In the genomic region with DNA sequence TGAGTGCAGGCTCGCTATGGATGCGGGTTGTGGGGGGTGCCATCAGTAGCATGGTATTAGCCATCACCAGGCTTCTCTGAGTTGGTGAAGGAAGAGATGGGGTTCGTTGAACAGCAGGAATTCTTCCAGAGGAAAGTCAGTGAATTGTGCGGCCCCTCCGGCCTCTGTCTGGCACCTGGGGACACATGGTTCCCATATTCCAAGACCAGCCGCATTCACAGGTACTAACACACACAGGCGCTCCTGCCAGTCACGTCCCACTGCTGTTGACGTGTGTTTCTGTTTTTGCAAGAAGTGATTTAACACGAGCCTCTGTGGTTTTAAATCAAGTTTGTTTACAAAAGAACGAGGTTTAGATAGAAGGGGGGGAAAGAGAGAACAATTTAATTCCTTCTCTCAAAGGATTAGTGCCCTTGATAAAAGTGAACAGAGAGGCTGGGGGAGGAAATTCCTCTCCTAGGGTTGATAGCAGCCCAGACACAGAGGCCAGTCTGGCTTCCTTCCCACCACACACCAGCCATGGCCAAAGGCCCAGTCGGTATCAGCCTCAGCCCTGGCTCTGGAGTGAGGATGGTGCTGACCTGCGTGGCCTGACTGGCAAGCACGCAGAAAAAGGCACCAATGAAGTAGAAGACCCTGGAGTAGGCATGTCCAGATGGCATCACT, we compare ENCODE assay signal across 24 cellular contexts.
DNase-seq lines count a peak whose midpoint lies in the region; ATAC-seq and TF ChIP-seq lines count a peak whose summit lies in the region.
"Had no signal": no experiment of that assay in that cellular context is flagged by ENCODE, and none has a peak within 500 bp of the region (broad histone marks: within the 10 kb centered on the region; RNA-seq: fewer than 3 reads in every experiment).

No MANE protein-coding gene starts in this region.

- no peak overlapping the region for H3K4ac ChIP-seq in mesenchymal stem cell (ENCODE audit: low read depth in 1 of 2, low read length in 2 of 2)

- H3K36me3 ChIP-seq in GM23248 (ENCODE audit: low read depth) (no peaks in the 10 kb centered on the region), mesenchymal stem cell (ENCODE audit: control insufficient read depth in 1 of 2, insufficient read depth in 2 of 2, low read depth in 1 of 2, low read length in 2 of 2) (no peaks in the 10 kb centered on the region), spleen (no peaks in the 10 kb centered on the region)
- H3K36me3 ChIP-seq: Peyer's patch had no signal

- intact Hi-C loops in spleen (cut with DNase I; ENCODE audit: low total_unique reads), result no loop called here

- no peaks in the 10 kb centered on the region for H3K79me2 ChIP-seq in GM23248 (ENCODE audit: insufficient read depth)

- no peak for TF ChIP-seq POLR2A in spleen (IDR thresholded peaks at IDR 0.05)

- peaks cover 16% of the 10 kb centered on the region; the same call in 1 of the 2 replicates for H3F3A ChIP-seq in GM23248 (ENCODE audit: insufficient read depth)

- H3K9me2 ChIP-seq in GM23248 (ENCODE audit: insufficient read depth), result no peaks in the 10 kb centered on the region

- H3K27ac Mint-ChIP-seq in activated T-cell treated with anti-CD3 and anti-CD28 coated beads, Interleukin-2, amount 50 U/mL, for 72 hours, result no peak overlapping the region
- H3K27ac Mint-ChIP-seq: activated naive CD8-positive, alpha-beta T cell treated with anti-CD3 and anti-CD28 coated beads for 36 hours; activated T-cell treated with anti-CD3 and anti-CD28 coated beads, Interleukin-2, amount 50 U/mL, for 24 hours had no signal

- H3K79me1 ChIP-seq in mesenchymal stem cell (replicated peaks; ENCODE audit: low read length, poor library complexity, severe bottlenecking), result no peaks in the 10 kb centered on the region

- H4K8ac ChIP-seq in mesenchymal stem cell (ENCODE audit: low read length), result peak overlapping the region; percentile 7

- H3K9ac ChIP-seq in GM23248 (no peak overlapping the region), mesenchymal stem cell (ENCODE audit: low read length) (no peak overlapping the region)
- H3K9ac ChIP-seq: KMS-11 had no signal

- no peak for TF ChIP-seq CTCF in spleen (IDR thresholded peaks at IDR 0.05 in 8 of 11, conservative IDR thresholded peaks at IDR 0.05 in 3 of 11)

- peaks cover 4 to 5% of the 10 kb centered on the region in 2 donors for H3K9me3 Mint-ChIP-seq in activated T-cell treated with anti-CD3 and anti-CD28 coated beads, Interleukin-2, amount 50 U/mL, for 72 hours
- H3K9me3 Mint-ChIP-seq: activated naive CD8-positive, alpha-beta T cell treated with anti-CD3 and anti-CD28 coated beads for 36 hours; activated T-cell treated with anti-CD3 and anti-CD28 coated beads, Interleukin-2, amount 50 U/mL, for 24 hours had no signal

- no peaks in the 10 kb centered on the region for H4K20me1 ChIP-seq in GM23248 (ENCODE audit: insufficient read depth)

- in situ Hi-C loops in GM23248 (cut with MboI), result no loop called here

- H3K14ac ChIP-seq in mesenchymal stem cell (ENCODE audit: low read length in 2 of 2), result no peak overlapping the region

- H2BK15ac ChIP-seq in mesenchymal stem cell (ENCODE audit: low read depth, poor library complexity, severe bottlenecking), result no peak overlapping the region

- no peak overlapping the region for H4K91ac ChIP-seq in mesenchymal stem cell (ENCODE audit: low read length)

- H3K4me1 ChIP-seq in GM23248 (ENCODE audit: insufficient read depth), result peaks cover 33% of the 10 kb centered on the region
- H3K4me1 ChIP-seq in mesenchymal stem cell (ENCODE audit: control insufficient read depth, insufficient read depth, low read depth, low read length), result peaks cover 6% of the 10 kb centered on the region
- H3K4me1 ChIP-seq in spleen, result peaks cover 0 to 13% (median 0%) of the 10 kb centered on the region in 6 donors

- ATAC-seq in GM18858 (IDR thresholded peaks at IDR 0.05; ENCODE audit: unreplicated experiment), result no peak
- ATAC-seq in activated T-cell treated with anti-CD3 and anti-CD28 coated beads, Interleukin-2, amount 50 U/mL, for 72 hours (replicated peaks in 1 of 2), result no peak
- ATAC-seq: GM12878 had no signal

- H3K18ac ChIP-seq in mesenchymal stem cell (ENCODE audit: low read depth in 1 of 2, low read length in 2 of 2), result peak overlapping the region in 1 of 2 experiments; percentile 13

- no peaks in the 10 kb centered on the region for H3K4me1 Mint-ChIP-seq in activated T-cell treated with anti-CD3 and anti-CD28 coated beads, Interleukin-2, amount 50 U/mL, for 72 hours (ENCODE audit: low read depth)
- H3K4me1 Mint-ChIP-seq: activated naive CD8-positive, alpha-beta T cell treated with anti-CD3 and anti-CD28 coated beads for 36 hours had no signal

- H3K4me3 ChIP-seq in GM23248 (no peak overlapping the region), mesenchymal stem cell (ENCODE audit: insufficient read depth in 1 of 2, low read depth in 1 of 2, low read length in 2 of 2) (no peak overlapping the region), spleen (no peak overlapping the region)
- H3K4me3 ChIP-seq: GM12878, Peyer's patch had no signal

- H3K9me3 ChIP-seq in GM23248 (ENCODE audit: low read depth), result no peaks in the 10 kb centered on the region
- H3K9me3 ChIP-seq in mesenchymal stem cell (ENCODE audit: control insufficient read depth, low read length), result no peaks in the 10 kb centered on the region
- H3K9me3 ChIP-seq in spleen, result no peaks in the 10 kb centered on the region
- H3K9me3 ChIP-seq: Peyer's patch had no signal

- H3K27me3 ChIP-seq in GM23248 (replicated peaks; ENCODE audit: insufficient read depth) (no peaks in the 10 kb centered on the region), mesenchymal stem cell (ENCODE audit: control insufficient read depth in 1 of 2, insufficient read depth in 1 of 2, low read length in 2 of 2) (no peaks in the 10 kb centered on the region), spleen (replicated peaks in 1 of 7) (no peaks in the 10 kb centered on the region)
- H3K27me3 ChIP-seq: Peyer's patch had no signal

- H2AFZ ChIP-seq in GM23248, result peak overlapping the region; percentile 27; the same call in 1 of the 2 replicates
- H2AFZ ChIP-seq in mesenchymal stem cell (ENCODE audit: low read depth, low read length), result no peak overlapping the region

- no peak overlapping the region for H2BK12ac ChIP-seq in mesenchymal stem cell (ENCODE audit: low read length in 2 of 2)

- 66% methylated on average over 13 to 14 of the region's 14 CpGs for WGBS in GM23248 (ENCODE audit: low coverage in 1 of 2, low lambda C conversion rate in 2 of 2, missing lambda C conversion rate in 2 of 2), 2 experiments
- WGBS in mesenchymal stem cell, result 76% methylated on average over 13 of the region's 14 CpGs
- 54 to 63% (median 57%) methylated on average over 14 of the region's 14 CpGs for WGBS in spleen, 5 donors

- peak overlapping the region; percentile 3 for H3K4me2 ChIP-seq in GM23248 (ENCODE audit: unreplicated experiment)
- no peak overlapping the region for H3K4me2 ChIP-seq in mesenchymal stem cell (ENCODE audit: low read length, poor library complexity, severe bottlenecking)
- H3K4me2 ChIP-seq: KMS-11 had no signal

- no peak for DNase-seq in GM23248
- DNase-seq in glomerular visceral epithelial cell (ENCODE audit: extremely low spot score), result peak; percentile 76
- no peak for DNase-seq in mesenchymal stem cell
- DNase-seq in spleen, result no peak
- DNase-seq in activated T-cell treated with anti-CD3 and anti-CD28 coated beads, Interleukin-2, amount 50 U/mL, for 72 hours, result no peak
- no peak for DNase-seq in GM19240 (ENCODE audit: insufficient read length, low spot score)
- DNase-seq in iPS-NIHi11 (ENCODE audit: low spot score), result no peak
- DNase-seq: activated CD4-positive, alpha-beta T cell treated with anti-CD3 and anti-CD28 coated beads, Interleukin-2, amount 50 U/mL, for 48 hours; activated naive CD8-positive, alpha-beta T cell treated with anti-CD3 and anti-CD28 coated beads for 36 hours; activated T-cell treated with anti-CD3 and anti-CD28 coated beads, Interleukin-2, amount 50 U/mL, for 24 hours; caudate nucleus; COR-L47; effector CD4-positive, alpha-beta T cell; GOT3; midbrain; NCI-H1092 treated with DMSO at 0.1 percent for 48 hours; NCI-H82; occipital lobe; Peyer's patch; stimulated activated CD4-positive, alpha-beta T cell treated with anti-CD3 and anti-CD28 coated beads, Interleukin-12 subunit alpha, Interleukin-12 subunit beta, amount 100 ng/mL, for 4 hours; stimulated activated naive CD4-positive, alpha-beta T cell had no signal

- H3K27ac ChIP-seq in GM23248 (no peak overlapping the region), mesenchymal stem cell (ENCODE audit: low read length, poor library complexity, severe bottlenecking) (no peak overlapping the region), spleen (peak overlapping the region in 5 of 8 donors; percentile 3 to 45 (median 25))
- H3K27ac ChIP-seq: KMS-11, Peyer's patch had no signal

- H2BK120ac ChIP-seq in mesenchymal stem cell (ENCODE audit: low read depth, low read length), result no peak overlapping the region

- no peak overlapping the region for H3K23ac ChIP-seq in mesenchymal stem cell (ENCODE audit: low read length in 2 of 2)

- H3K27me3 Mint-ChIP-seq in activated T-cell treated with anti-CD3 and anti-CD28 coated beads, Interleukin-2, amount 50 U/mL, for 72 hours (ENCODE audit: low read depth), result no peaks in the 10 kb centered on the region
- H3K27me3 Mint-ChIP-seq: activated naive CD8-positive, alpha-beta T cell treated with anti-CD3 and anti-CD28 coated beads for 36 hours; activated T-cell treated with anti-CD3 and anti-CD28 coated beads, Interleukin-2, amount 50 U/mL, for 24 hours had no signal

- H2AK5ac ChIP-seq in mesenchymal stem cell (ENCODE audit: low read length, severe bottlenecking), result peak overlapping the region; percentile 27

- H3K36me3 Mint-ChIP-seq in activated T-cell treated with anti-CD3 and anti-CD28 coated beads, Interleukin-2, amount 50 U/mL, for 72 hours (ENCODE audit: insufficient read depth in 2 of 2), result no peaks in the 10 kb centered on the region
- H3K36me3 Mint-ChIP-seq: activated naive CD8-positive, alpha-beta T cell treated with anti-CD3 and anti-CD28 coated beads for 36 hours had no signal

- H3K4me3 Mint-ChIP-seq in activated T-cell treated with anti-CD3 and anti-CD28 coated beads, Interleukin-2, amount 50 U/mL, for 72 hours, result no peak overlapping the region
- H3K4me3 Mint-ChIP-seq: activated naive CD8-positive, alpha-beta T cell treated with anti-CD3 and anti-CD28 coated beads for 36 hours; activated T-cell treated with anti-CD3 and anti-CD28 coated beads, Interleukin-2, amount 50 U/mL, for 24 hours had no signal

- H2BK5ac ChIP-seq in mesenchymal stem cell (ENCODE audit: low read depth, low read length, poor library complexity, severe bottlenecking), result no peak overlapping the region

Comparison
In these comparisons a context has a peak if more than half of its experiments do, and no peak if none do; other contexts are left out.
1. H3K27ac ChIP-seq: peak in spleen (5 of 8); none in GM23248 (single experiment) and mesenchymal stem cell (single experiment).